Comparison of ENCODE assay signal across 11 cellular contexts in the genomic region with DNA sequence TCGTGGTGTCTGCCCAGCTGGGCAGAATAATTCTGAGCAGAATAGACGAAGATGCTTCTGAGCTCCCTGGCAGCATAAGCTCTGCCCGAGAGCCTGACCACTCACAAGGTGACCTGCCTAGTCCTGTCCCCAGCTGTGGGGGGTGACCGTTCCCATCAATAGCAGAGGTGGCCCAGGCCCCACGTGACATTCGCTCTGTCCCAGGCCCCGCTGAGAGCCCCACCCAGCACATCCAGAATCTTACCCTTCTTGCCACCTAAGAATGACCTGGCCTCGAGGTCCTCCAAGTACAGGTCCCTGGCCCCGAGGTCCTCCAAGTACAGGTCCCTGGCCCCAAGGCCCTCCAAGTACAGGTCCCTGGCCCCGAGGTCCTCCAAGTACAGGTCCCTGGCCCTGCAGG. TPM values are rescaled to one million over a fixed set of nuclear protein-coding genes. Genes with fewer than 3 reads are reported as not detected.
DNase-seq lines count a peak whose midpoint lies in the region; ATAC-seq and TF ChIP-seq lines count a peak whose summit lies in the region.
"Had no signal": no experiment of that assay in that cellular context is flagged by ENCODE, and none has a peak within 500 bp of the region (broad histone marks: within the 10 kb centered on the region; RNA-seq: fewer than 3 reads in every experiment).

No MANE protein-coding gene starts in this region.

- peak overlapping the region; percentile 99 for H3K4me3 Mint-ChIP-seq in CD4-positive, alpha-beta T cell
- H3K4me3 Mint-ChIP-seq in activated CD8-positive, alpha-beta T cell treated with anti-CD3 and anti-CD28 coated beads, Interleukin-2, amount 10 ng/mL, durations not matched to agents 7 days and 5 days = peak overlapping the region; percentile 90
- no peak overlapping the region for H3K4me3 Mint-ChIP-seq in WTC11
- H3K4me3 Mint-ChIP-seq: memory B cell had no signal

- DNase-seq in CD4-positive, alpha-beta T cell = no peak
- no peak for DNase-seq in activated CD8-positive, alpha-beta T cell treated with anti-CD3 and anti-CD28 coated beads, Interleukin-2, amount 10 ng/mL, durations not matched to agents 7 days and 5 days
- DNase-seq in heart right ventricle (peak in 1 of 2 donors; percentile 42), PC-9 (no peak), NCI-H446 treated with DMSO at 0.1 percent for 48 hours (lab: John Stamatoyannopoulos, UW) (no peak), WTC11 (ENCODE audit: low spot score) (no peak)
- DNase-seq: DMS153, Kasumi-1 had no signal

- no peaks in the 10 kb centered on the region; the same call in 1 of the 2 replicates for H4K20me1 ChIP-seq in PC-9 (ENCODE audit: insufficient read depth)

- H3K9me3 ChIP-seq in CD4-positive, alpha-beta T cell (ENCODE audit: control insufficient read depth, low read length) = no peaks in the 10 kb centered on the region
- no peaks in the 10 kb centered on the region for H3K9me3 ChIP-seq in heart right ventricle
- H3K9me3 ChIP-seq in PC-9 (ENCODE audit: insufficient read depth, low read depth) = no peaks in the 10 kb centered on the region

- peak overlapping the region; percentile 98 for H3K27ac Mint-ChIP-seq in CD4-positive, alpha-beta T cell
- H3K27ac Mint-ChIP-seq in activated CD8-positive, alpha-beta T cell treated with anti-CD3 and anti-CD28 coated beads, Interleukin-2, amount 10 ng/mL, durations not matched to agents 7 days and 5 days = peak overlapping the region; percentile 87
- H3K27ac Mint-ChIP-seq in WTC11 = no peak overlapping the region
- H3K27ac Mint-ChIP-seq: memory B cell had no signal

- no peaks in the 10 kb centered on the region for H3K79me2 ChIP-seq in PC-9 (ENCODE audit: low read depth)

- H2AFZ ChIP-seq in PC-9 = no peak overlapping the region

- peaks cover 58% of the 10 kb centered on the region for H3K4me1 Mint-ChIP-seq in CD4-positive, alpha-beta T cell (ENCODE audit: low read depth)
- peaks cover 45% of the 10 kb centered on the region for H3K4me1 Mint-ChIP-seq in activated CD8-positive, alpha-beta T cell treated with anti-CD3 and anti-CD28 coated beads, Interleukin-2, amount 10 ng/mL, durations not matched to agents 7 days and 5 days (ENCODE audit: low read depth)
- no peaks in the 10 kb centered on the region for H3K4me1 Mint-ChIP-seq in WTC11

- H3K9me2 ChIP-seq in PC-9 (ENCODE audit: insufficient read depth) = no peaks in the 10 kb centered on the region

- no peaks in the 10 kb centered on the region for H3K9me3 Mint-ChIP-seq in CD4-positive, alpha-beta T cell
- H3K9me3 Mint-ChIP-seq in activated CD8-positive, alpha-beta T cell treated with anti-CD3 and anti-CD28 coated beads, Interleukin-2, amount 10 ng/mL, durations not matched to agents 7 days and 5 days (ENCODE audit: insufficient read depth) = no peaks in the 10 kb centered on the region
- no peaks in the 10 kb centered on the region for H3K9me3 Mint-ChIP-seq in WTC11
- H3K9me3 Mint-ChIP-seq: memory B cell had no signal

- no peak for TF ChIP-seq CTCF in CD4-positive, alpha-beta T cell (IDR thresholded peaks at IDR 0.05)
- TF ChIP-seq CTCF in heart right ventricle (IDR thresholded peaks at IDR 0.05) (no peak), PC-9 (conservative IDR thresholded peaks at IDR 0.05) (no peak), WTC11 (IDR thresholded peaks at IDR 0.05) (no peak)

- H3K9ac ChIP-seq in rectal smooth muscle tissue (ENCODE audit: low read length) = no peak overlapping the region

- H3K4me1 ChIP-seq in heart right ventricle = peaks cover 36 to 77% (median 75%) of the 10 kb centered on the region in 9 donors
- H3K4me1 ChIP-seq in rectal smooth muscle tissue (ENCODE audit: control insufficient read depth, insufficient read depth, low read length) = peaks cover 31% of the 10 kb centered on the region
- no peaks in the 10 kb centered on the region for H3K4me1 ChIP-seq in PC-9 (replicated peaks; ENCODE audit: insufficient read depth)

- H3K27me3 Mint-ChIP-seq in CD4-positive, alpha-beta T cell = no peaks in the 10 kb centered on the region
- H3K27me3 Mint-ChIP-seq in activated CD8-positive, alpha-beta T cell treated with anti-CD3 and anti-CD28 coated beads, Interleukin-2, amount 10 ng/mL, durations not matched to agents 7 days and 5 days (ENCODE audit: low read depth) = no peaks in the 10 kb centered on the region
- no peaks in the 10 kb centered on the region for H3K27me3 Mint-ChIP-seq in WTC11 (ENCODE audit: low read depth)

- H3K27ac ChIP-seq in CD4-positive, alpha-beta T cell (ENCODE audit: low read depth, low read length) = peak overlapping the region; percentile 55
- H3K27ac ChIP-seq in heart right ventricle (peak overlapping the region; percentile 87 to 99 (median 95)), rectal smooth muscle tissue (ENCODE audit: low read depth, low read length) (peak overlapping the region; percentile 95), PC-9 (no peak overlapping the region)

- H3K36me3 ChIP-seq in heart right ventricle = peaks cover 0 to 27% (median 6%) of the 10 kb centered on the region in 9 donors
- H3K36me3 ChIP-seq in rectal smooth muscle tissue (ENCODE audit: control insufficient read depth, insufficient read depth, low read length) = no peaks in the 10 kb centered on the region
- no peaks in the 10 kb centered on the region for H3K36me3 ChIP-seq in PC-9 (ENCODE audit: low read depth)

- no peaks in the 10 kb centered on the region for H3K27me3 ChIP-seq in CD4-positive, alpha-beta T cell (ENCODE audit: control insufficient read depth, insufficient read depth, low read length)
- H3K27me3 ChIP-seq in heart right ventricle (peaks cover 0 to 30% (median 0%) of the 10 kb centered on the region in 7 donors), rectal smooth muscle tissue (ENCODE audit: control insufficient read depth, insufficient read depth, low read length) (no peaks in the 10 kb centered on the region), PC-9 (ENCODE audit: insufficient read depth, low read depth) (no peaks in the 10 kb centered on the region)

- H3F3A ChIP-seq in PC-9 (ENCODE audit: insufficient read depth, low read depth) = no peaks in the 10 kb centered on the region

- CTCF ChIA-PET in CD4-positive, alpha-beta T cell (lab: Charles Lee) = no interaction called here
- CTCF ChIA-PET in activated CD8-positive, alpha-beta T cell treated with anti-CD3 and anti-CD28 coated beads, Interleukin-2, amount 10 ng/mL, durations not matched to agents 7 days and 5 days (lab: Charles Lee) = interaction anchor here (1.4 to 1.8 kb wide), 2 partner anchors 12 to 112 kb away, joined by 4 read pairs; a partner anchor contains a TSS
- CTCF ChIA-PET in PC-9 (lab: Charles Lee) (no interaction called here), WTC11 (lab: Charles Lee) (no interaction called here)

- peaks cover 40% of the 10 kb centered on the region for H3K36me3 Mint-ChIP-seq in CD4-positive, alpha-beta T cell (ENCODE audit: low read depth)
- peaks cover 31% of the 10 kb centered on the region for H3K36me3 Mint-ChIP-seq in activated CD8-positive, alpha-beta T cell treated with anti-CD3 and anti-CD28 coated beads, Interleukin-2, amount 10 ng/mL, durations not matched to agents 7 days and 5 days (ENCODE audit: low read depth)
- H3K36me3 Mint-ChIP-seq in WTC11 = no peaks in the 10 kb centered on the region
- H3K36me3 Mint-ChIP-seq: memory B cell had no signal

- ATAC-seq in CD4-positive, alpha-beta T cell (ENCODE audit: poor library complexity) = no peak
- no peak for ATAC-seq in activated CD8-positive, alpha-beta T cell treated with anti-CD3 and anti-CD28 coated beads, Interleukin-2, amount 10 ng/mL, durations not matched to agents 7 days and 5 days
- peak in 6 of 8 donors; percentile 1 to 32 (median 3) for ATAC-seq in heart right ventricle
- ATAC-seq in WTC11 = no peak
- ATAC-seq in HG03135 (IDR thresholded peaks at IDR 0.05; ENCODE audit: unreplicated experiment) = no peak

- 38 to 49% methylated on average over 10 of the region's 10 CpGs for WGBS in heart right ventricle, 2 donors

- H3K4me3 ChIP-seq in heart right ventricle (peak overlapping the region in 9 of 10 donors; percentile 71 to 94 (median 90)), rectal smooth muscle tissue (ENCODE audit: low read length) (peak overlapping the region; percentile 76), PC-9 (no peak overlapping the region)

- POLR2A ChIA-PET in CD4-positive, alpha-beta T cell (lab: Charles Lee) = interaction anchor here (0.7 to 4.2 kb wide), 13 partner anchors 9 to 432 kb away, joined by 3 to 34 read pairs (median 5); a partner anchor contains a TSS
- POLR2A ChIA-PET in activated CD8-positive, alpha-beta T cell treated with anti-CD3 and anti-CD28 coated beads, Interleukin-2, amount 10 ng/mL, durations not matched to agents 7 days and 5 days (lab: Charles Lee) = interaction anchor here (0.6 to 1.1 kb wide), 4 partner anchors 10 to 522 kb away, joined by 3 read pairs; a partner anchor contains a TSS
- POLR2A ChIA-PET in PC-9 (lab: Charles Lee; ENCODE audit: unreplicated experiment) = no interaction called here
- POLR2A ChIA-PET in WTC11 (lab: Charles Lee) = no interaction called here

- no TSS peak for BruUV-seq in PC-9 (replicated peaks; lab: Mats Ljungman, UMichigan)

- intact Hi-C loops in CD4-positive, alpha-beta T cell (cut with DNase I, micrococcal nuclease) = loop anchor here (1.0 to 10.0 kb wide), 4 partner anchors 57 to 174 kb away; a partner anchor contains a TSS
- intact Hi-C loops in heart right ventricle (cut with DNase I) (loop anchor here in 6 of 10 donors (1.0 to 5.0 kb wide), 5 partner anchors 13 to 80 kb away; a partner anchor contains a TSS), PC-9 (cut with micrococcal nuclease; ENCODE audit: unreplicated experiment) (no loop called here)

- no peak overlapping the region for H3K4me2 ChIP-seq in PC-9

RNA-seq across cellular contexts. Expression of a gene that starts 0.7 kb away (rescaled TPM):
- 10 to 100 TPM; 20.5 to 22.1 TPM for total RNA-seq in CD4-positive, alpha-beta T cell
- total RNA-seq in activated CD8-positive, alpha-beta T cell treated with anti-CD3 and anti-CD28 coated beads, Interleukin-2, amount 10 ng/mL, durations not matched to agents 7 days and 5 days = 10 to 100 TPM; 35.1 to 35.6 TPM
- total RNA-seq in heart right ventricle = 10 to 100 TPM; 10.7 to 24.4 (median 18.1) TPM
- polyA plus RNA-seq in heart right ventricle = 10 to 100 TPM; 37.5 to 49.9 TPM
- total RNA-seq in PC-9 (2021) = not detected in 2 replicates
- 0.18 to 0.35 TPM (median 0.30 TPM) in 3 replicates for total RNA-seq in WTC11 (2021)

RNA-seq across cellular contexts. Expression of a gene that starts 39.6 kb away (rescaled TPM):
- 10 to 100 TPM; 29.7 to 30.8 TPM for total RNA-seq in CD4-positive, alpha-beta T cell
- 10 to 100 TPM; 70.1 to 73.3 TPM for total RNA-seq in activated CD8-positive, alpha-beta T cell treated with anti-CD3 and anti-CD28 coated beads, Interleukin-2, amount 10 ng/mL, durations not matched to agents 7 days and 5 days
- 10 to 100 TPM; 14.5 to 22.0 (median 19.7) TPM for total RNA-seq in heart right ventricle
- polyA plus RNA-seq in heart right ventricle = 10 to 100 TPM; 27.4 to 50.5 TPM
- 56.0 and 67.6 TPM in 2 replicates for total RNA-seq in PC-9 (2021)
- total RNA-seq in WTC11 (2021) = 67.8 to 86.7 TPM (median 71.6 TPM) in 3 replicates

RNA-seq across cellular contexts. Expression of a gene that starts 44.0 kb away (rescaled TPM):
- not detected for total RNA-seq in CD4-positive, alpha-beta T cell
- total RNA-seq in activated CD8-positive, alpha-beta T cell treated with anti-CD3 and anti-CD28 coated beads, Interleukin-2, amount 10 ng/mL, durations not matched to agents 7 days and 5 days = not detected
- total RNA-seq in heart right ventricle = not detected
- not detected for polyA plus RNA-seq in heart right ventricle
- 0.39 TPM in 1 of 2 replicates, not detected in the other for total RNA-seq in PC-9 (2021)
- 0.16 to 0.26 TPM (median 0.18 TPM) in 3 replicates for total RNA-seq in WTC11 (2021)

RNA-seq across cellular contexts. Expression of a gene that starts 57.9 kb away (rescaled TPM):
- 10 to 100 TPM; 70.5 to 76.2 TPM for total RNA-seq in CD4-positive, alpha-beta T cell
- total RNA-seq in activated CD8-positive, alpha-beta T cell treated with anti-CD3 and anti-CD28 coated beads, Interleukin-2, amount 10 ng/mL, durations not matched to agents 7 days and 5 days = 10 to 100 TPM; 41.9 to 43.9 TPM
- total RNA-seq in heart right ventricle = 10 to 100 TPM; 29.9 to 60.1 (median 35.1) TPM
- 10 to 100 TPM; 29.5 to 60.6 TPM for polyA plus RNA-seq in heart right ventricle
- 110 and 111 TPM in 2 replicates for total RNA-seq in PC-9 (2021)
- 80.6 to 94.1 TPM (median 90.0 TPM) in 3 replicates for total RNA-seq in WTC11 (2021)

Comparison
In these comparisons a context has a peak if more than half of its experiments do, and no peak if none do; other contexts are left out.
1. ATAC-seq: peak in heart right ventricle (6 of 8); none in CD4-positive, alpha-beta T cell (single experiment), activated CD8-positive, alpha-beta T cell treated with anti-CD3 and anti-CD28 coated beads, Interleukin-2, amount 10 ng/mL, durations not matched to agents 7 days and 5 days (single experiment), WTC11 (single experiment) and HG03135 (single experiment).
2. POLR2A ChIA-PET loops: an anchor here in CD4-positive, alpha-beta T cell (0.7 to 4.2 kb wide) and activated CD8-positive, alpha-beta T cell treated with anti-CD3 and anti-CD28 coated beads, Interleukin-2, amount 10 ng/mL, durations not matched to agents 7 days and 5 days (0.6 to 1.1 kb wide); none called in PC-9 and WTC11.